In genomic region chr9:98150726-98151125, GRCh38 we compare ENCODE assay signal across 13 cellular contexts.
"Had no signal": no experiment of that assay in that cellular context is flagged by ENCODE, and none has a peak within 500 bp of the region (broad histone marks: within the 10 kb centered on the region; RNA-seq: fewer than 3 reads in every experiment).

No MANE protein-coding gene starts in this region.

- H3K4me3 Mint-ChIP-seq: activated CD4-positive, alpha-beta memory T cell treated with anti-CD3 and anti-CD28 coated beads for 36 hours; activated naive CD8-positive, alpha-beta T cell treated with anti-CD3 and anti-CD28 coated beads, Interleukin-2, amount 10 ng/mL, durations not matched to agents 7 days and 5 days; nephron; stimulated activated naive CD8-positive, alpha-beta T cell treated with anti-CD3 and anti-CD28 coated beads, Interleukin-15, Interleukin-2, amounts not matched to agents 100 ng/mL and 50 ng/mL, for 24 hours had no signal

- H3K4me3 ChIP-seq: dorsolateral prefrontal cortex, esophagus muscularis mucosa had no signal

- H3K9me3 Mint-ChIP-seq: activated CD4-positive, alpha-beta memory T cell treated with anti-CD3 and anti-CD28 coated beads for 36 hours; activated naive CD8-positive, alpha-beta T cell treated with anti-CD3 and anti-CD28 coated beads, Interleukin-2, amount 10 ng/mL, durations not matched to agents 7 days and 5 days; nephron; stimulated activated naive CD8-positive, alpha-beta T cell treated with anti-CD3 and anti-CD28 coated beads, Interleukin-15, Interleukin-2, amounts not matched to agents 100 ng/mL and 50 ng/mL, for 24 hours had no signal

- H3K27ac ChIP-seq: dorsolateral prefrontal cortex, esophagus muscularis mucosa had no signal

- H3K4me1 Mint-ChIP-seq: nephron had no signal

- H3K36me3 ChIP-seq: esophagus muscularis mucosa had no signal

- H3K27me3 ChIP-seq: dorsolateral prefrontal cortex had no signal

- H3K4me1 ChIP-seq: esophagus muscularis mucosa had no signal

- DNase-seq: activated CD4-positive, alpha-beta memory T cell treated with anti-CD3 and anti-CD28 coated beads for 36 hours; activated gamma-delta T cell; activated naive CD8-positive, alpha-beta T cell treated with anti-CD3 and anti-CD28 coated beads, Interleukin-2, amount 10 ng/mL, durations not matched to agents 7 days and 5 days; activated T-cell treated with anti-CD3 and anti-CD28 coated beads, Interleukin-2, amount 50 U/mL, for 48 hours; anterior cingulate cortex; dorsolateral prefrontal cortex; glutamatergic neuron; left colon; stimulated activated CD4-positive, alpha-beta T cell treated with anti-CD3 and anti-CD28 coated beads, Interleukin-2, amount 100 ng/mL, for 48 hours; T-helper 2 cell had no signal

- H3K27ac Mint-ChIP-seq: activated CD4-positive, alpha-beta memory T cell treated with anti-CD3 and anti-CD28 coated beads for 36 hours; activated naive CD8-positive, alpha-beta T cell treated with anti-CD3 and anti-CD28 coated beads, Interleukin-2, amount 10 ng/mL, durations not matched to agents 7 days and 5 days; nephron; stimulated activated naive CD8-positive, alpha-beta T cell treated with anti-CD3 and anti-CD28 coated beads, Interleukin-15, Interleukin-2, amounts not matched to agents 100 ng/mL and 50 ng/mL, for 24 hours had no signal

- H3K27me3 Mint-ChIP-seq: activated CD4-positive, alpha-beta memory T cell treated with anti-CD3 and anti-CD28 coated beads for 36 hours; activated naive CD8-positive, alpha-beta T cell treated with anti-CD3 and anti-CD28 coated beads, Interleukin-2, amount 10 ng/mL, durations not matched to agents 7 days and 5 days; stimulated activated naive CD8-positive, alpha-beta T cell treated with anti-CD3 and anti-CD28 coated beads, Interleukin-15, Interleukin-2, amounts not matched to agents 100 ng/mL and 50 ng/mL, for 24 hours had no signal

- H3K36me3 Mint-ChIP-seq: activated CD4-positive, alpha-beta memory T cell treated with anti-CD3 and anti-CD28 coated beads for 36 hours had no signal

- H3K9me3 ChIP-seq: esophagus muscularis mucosa had no signal
